ENCODE assay signal across 8 cellular contexts in the genomic region with DNA sequence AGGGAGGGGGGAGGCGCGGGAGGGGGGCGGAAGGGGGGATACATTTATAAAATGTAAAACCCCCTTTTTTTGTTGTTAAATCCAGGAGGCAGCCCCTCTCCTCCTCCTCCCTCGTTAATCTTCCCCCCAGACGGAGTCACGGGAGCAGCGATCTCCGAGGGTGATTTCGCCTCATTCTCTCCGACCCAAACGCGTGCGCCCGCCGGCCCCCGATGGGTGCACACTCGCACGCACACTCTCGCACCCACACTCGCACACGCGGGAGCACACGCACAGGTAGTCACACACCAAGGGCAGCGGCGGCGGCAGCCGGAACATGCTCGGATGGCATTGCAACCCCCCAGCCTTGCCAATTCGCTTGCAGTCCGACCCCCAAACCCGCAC. TPM values are rescaled to one million over a fixed set of nuclear protein-coding genes. Genes with fewer than 3 reads are reported as not detected.
DNase-seq lines count a peak whose midpoint lies in the region; ATAC-seq lines count a peak whose summit lies in the region.

No MANE protein-coding gene starts in this region.

- peaks cover 18 to 30% (median 22%) of the 10 kb centered on the region in 3 donors for H3K27me3 Mint-ChIP-seq in immature natural killer cell (ENCODE audit: low read depth in 3 of 3)

- peaks cover 0 to 2% (median 0%) of the 10 kb centered on the region in 6 donors for H3K9me3 Mint-ChIP-seq in immature natural killer cell

- H3K27ac Mint-ChIP-seq in immature natural killer cell, result peak overlapping the region; percentile 87 to 98 (median 94)

- peaks cover 30 to 43% of the 10 kb centered on the region in 2 donors for H3K4me1 Mint-ChIP-seq in immature natural killer cell

- peak overlapping the region; percentile 94 to 100 (median 96) for H3K4me3 Mint-ChIP-seq in immature natural killer cell

- ATAC-seq in HG03520 (IDR thresholded peaks at IDR 0.05; ENCODE audit: unreplicated experiment), result no peak

- peak overlapping the region; percentile 86 for H3K27ac ChIP-seq in angular gyrus (ENCODE audit: low read depth, low read length)

- DNase-seq in NCI-H2081 (lab: John Stamatoyannopoulos, UW), result peak; percentile 39 to 44
- DNase-seq in NCI-H2081 treated with DMSO at 0.1 percent for 48 hours (lab: John Stamatoyannopoulos, UW), result no peak
- DNase-seq in SW480 (ENCODE audit: low spot score), result peak; percentile 74
- no peak for DNase-seq in immature natural killer cell
- DNase-seq in stimulated activated CD4-positive, alpha-beta T cell treated with anti-CD3 and anti-CD28 coated beads, Interleukin-15, amount 100 ng/mL, for 24 hours, result peak; percentile 76
- no peak for DNase-seq in islet precursor cell

- H3K36me3 Mint-ChIP-seq in immature natural killer cell, result no peaks in the 10 kb centered on the region

RNA-seq across cellular contexts. Expression of gene ANP32A, which starts 0.5 kb away (rescaled TPM):
- 100 to 1,000 TPM in 1 of 3 donors, 10 to 100 TPM in 2; 76.3 to 147 (median 85.2) TPM for polyA plus RNA-seq in immature natural killer cell

Comparison
In these comparisons a context has a peak if more than half of its experiments do, and no peak if none do; other contexts are left out.
1. DNase-seq: peak in NCI-H2081 (2 of 2), SW480 (single experiment) and stimulated activated CD4-positive, alpha-beta T cell treated with anti-CD3 and anti-CD28 coated beads, Interleukin-15, amount 100 ng/mL, for 24 hours (single experiment); none in NCI-H2081 treated with DMSO at 0.1 percent for 48 hours (single experiment), immature natural killer cell (0 of 3) and islet precursor cell (single experiment).